Comparison of ENCODE assay signal across 27 cellular contexts in genomic region chr14:105029402-105029801, GRCh38. TPM values are rescaled to one million over a fixed set of nuclear protein-coding genes. Genes with fewer than 3 reads are reported as not detected.
"Had no signal": no experiment of that assay in that cellular context is flagged by ENCODE, and none has a peak within 500 bp of the region (broad histone marks: within the 10 kb centered on the region; RNA-seq: fewer than 3 reads in every experiment).

No MANE protein-coding gene starts in this region.

- H3K36me3 ChIP-seq: ascending aorta, breast epithelium, cardiac muscle cell, colonic mucosa had no signal

- H3K4me1 ChIP-seq: breast epithelium, colonic mucosa had no signal

- H3K27me3 ChIP-seq: ascending aorta, breast epithelium, colonic mucosa had no signal

- ATAC-seq: activated CD4-positive, alpha-beta T cell treated with anti-CD3 and anti-CD28 coated beads for 36 hours; activated CD8-positive, alpha-beta memory T cell treated with anti-CD3 and anti-CD28 coated beads, Interleukin-2, amount 10 ng/mL, durations not matched to agents 7 days and 5 days; activated CD8-positive, alpha-beta T cell treated with anti-CD3 and anti-CD28 coated beads, Interleukin-2, amount 10 ng/mL, durations not matched to agents 7 days and 5 days; activated naive CD4-positive, alpha-beta T cell treated with anti-CD3 and anti-CD28 coated beads, Interleukin-2, amount 50 U/mL, for 72 hours; esophagus mucosa had no signal

- H3K9me3 ChIP-seq: ascending aorta, breast epithelium, colonic mucosa had no signal

- H3K4me3 ChIP-seq: ascending aorta, breast epithelium, cardiac muscle cell, colonic mucosa had no signal

- H3K27ac ChIP-seq: ascending aorta, cardiac muscle cell, colonic mucosa had no signal

- DNase-seq: activated CD4-positive, alpha-beta memory T cell treated with anti-CD3 and anti-CD28 coated beads for 36 hours; activated CD4-positive, alpha-beta T cell treated with anti-CD3 and anti-CD28 coated beads for 36 hours; activated CD4-positive, alpha-beta T cell treated with anti-CD3 and anti-CD28 coated beads, Interleukin-2, amount 10 ng/mL, durations not matched to agents 24 days and 14 days; activated CD4-positive, CD25-positive, alpha-beta regulatory T cell; activated CD4-positive, CD25-positive, alpha-beta regulatory T cell treated with anti-CD3 and anti-CD28 coated beads, Interleukin-2, amount 50 U/mL, for 72 hours; activated CD8-positive, alpha-beta memory T cell treated with anti-CD3 and anti-CD28 coated beads, Interleukin-2, amount 10 ng/mL, durations not matched to agents 7 days and 5 days; activated CD8-positive, alpha-beta memory T cell treated with anti-CD3 and anti-CD28 coated beads, Interleukin-2, amount 50 U/mL, for 4 hours; activated CD8-positive, alpha-beta T cell treated with anti-CD3 and anti-CD28 coated beads, Interleukin-2, amount 10 ng/mL, durations not matched to agents 7 days and 5 days; activated gamma-delta T cell; activated naive CD4-positive, alpha-beta T cell; activated naive CD4-positive, alpha-beta T cell treated with anti-CD3 and anti-CD28 coated beads, Interleukin-2, amount 10 ng/mL, durations not matched to agents 7 days and 5 days; activated naive CD8-positive, alpha-beta T cell treated with anti-CD3 and anti-CD28 coated beads, Interleukin-2, amount 10 ng/mL, durations not matched to agents 7 days and 5 days; activated T-cell treated with anti-CD3 and anti-CD28 coated beads, Interleukin-2, amount 50 U/mL, for 1 hour; activated T-cell treated with anti-CD3 and anti-CD28 coated beads, Interleukin-2, amount 50 U/mL, for 48 hours; central memory CD4-positive, alpha-beta T cell; cerebellar nuclear complex; colonic mucosa; effector CD8-positive, alpha-beta T cell; foreskin fibroblast; head of caudate nucleus; T-helper 2 cell had no signal

RNA-seq across cellular contexts. Expression of gene GPR132, which starts 35.8 kb away (rescaled TPM):
- total RNA-seq: ascending aorta, endothelial cell of umbilical vein had no signal
- polyA plus RNA-seq: endothelial cell of umbilical vein had no signal

RNA-seq across cellular contexts. Expression of gene AHNAK2, which starts 51.2 kb away (rescaled TPM):
- total RNA-seq: activated CD8-positive, alpha-beta memory T cell treated with anti-CD3 and anti-CD28 coated beads, Interleukin-2, amount 10 ng/mL, durations not matched to agents 7 days and 5 days; activated CD8-positive, alpha-beta T cell treated with anti-CD3 and anti-CD28 coated beads, Interleukin-2, amount 10 ng/mL, durations not matched to agents 7 days and 5 days had no signal
